20 cellular contexts compared by ENCODE assay signal in genomic region chr10:101827919-101828600, GRCh38. TPM values are rescaled to one million over a fixed set of nuclear protein-coding genes. Genes with fewer than 3 reads are reported as not detected.
DNase-seq lines count a peak whose midpoint lies in the region; ATAC-seq and TF ChIP-seq lines count a peak whose summit lies in the region.
"Had no signal": no experiment of that assay in that cellular context is flagged by ENCODE, and none has a peak within 500 bp of the region (broad histone marks: within the 10 kb centered on the region; RNA-seq: fewer than 3 reads in every experiment).

No MANE protein-coding gene starts in this region.

- ATAC-seq in right cardiac atrium (no peak), lower lobe of right lung (no peak), upper lobe of right lung (no peak)
- ATAC-seq: activated CD8-positive, alpha-beta T cell treated with anti-CD3 and anti-CD28 coated beads, Interleukin-2, amount 10 ng/mL, durations not matched to agents 7 days and 5 days; PC-3 had no signal

- H3K27ac ChIP-seq in right cardiac atrium (ENCODE audit: low read length) (no peak overlapping the region), lower lobe of right lung (no peak overlapping the region), upper lobe of right lung (no peak overlapping the region)
- H3K27ac ChIP-seq in effector memory CD4-positive, alpha-beta T cell (ENCODE audit: insufficient read depth, low read length, poor library complexity, severe bottlenecking): no peak overlapping the region
- H3K27ac ChIP-seq: dorsolateral prefrontal cortex had no signal

- intact Hi-C loops in cardiac septum (cut with DNase I) (no loop called here), right cardiac atrium (cut with DNase I) (no loop called here), lower lobe of right lung (cut with DNase I) (no loop called here), upper lobe of right lung (cut with DNase I) (no loop called here)

- no peak overlapping the region for H3K4me3 ChIP-seq in right cardiac atrium (ENCODE audit: low read length)
- H3K4me3 ChIP-seq in lower lobe of right lung: no peak overlapping the region
- no peak overlapping the region for H3K4me3 ChIP-seq in upper lobe of right lung
- no peak overlapping the region for H3K4me3 ChIP-seq in effector memory CD4-positive, alpha-beta T cell (ENCODE audit: insufficient read depth, low read depth, low read length, poor library complexity, severe bottlenecking)
- H3K4me3 ChIP-seq: dorsolateral prefrontal cortex, smooth muscle cell had no signal

- H3K9me3 ChIP-seq in right cardiac atrium (ENCODE audit: control insufficient read depth, low read length) (no peaks in the 10 kb centered on the region), lower lobe of right lung (no peaks in the 10 kb centered on the region), upper lobe of right lung (no peaks in the 10 kb centered on the region)
- no peaks in the 10 kb centered on the region for H3K9me3 ChIP-seq in effector memory CD4-positive, alpha-beta T cell (ENCODE audit: control insufficient read depth, low read length)
- H3K9me3 ChIP-seq: tibial nerve had no signal

- H3K36me3 ChIP-seq in lower lobe of right lung (no peaks in the 10 kb centered on the region), upper lobe of right lung (no peaks in the 10 kb centered on the region)
- no peaks in the 10 kb centered on the region for H3K36me3 ChIP-seq in effector memory CD4-positive, alpha-beta T cell (ENCODE audit: control insufficient read depth, insufficient read depth, low read length)
- H3K36me3 ChIP-seq: tibial nerve had no signal

- H3K27me3 ChIP-seq in right cardiac atrium (ENCODE audit: control insufficient read depth, insufficient read depth) (no peaks in the 10 kb centered on the region), lower lobe of right lung (ENCODE audit: low read depth) (no peaks in the 10 kb centered on the region), upper lobe of right lung (no peaks in the 10 kb centered on the region)
- no peaks in the 10 kb centered on the region for H3K27me3 ChIP-seq in effector memory CD4-positive, alpha-beta T cell (replicated peaks; ENCODE audit: control insufficient read depth, insufficient read depth, low read length, poor library complexity, severe bottlenecking)
- H3K27me3 ChIP-seq: dorsolateral prefrontal cortex, tibial nerve had no signal

- TF ChIP-seq CTCF in lower lobe of right lung (IDR thresholded peaks at IDR 0.05): no peak
- no peak for TF ChIP-seq CTCF in upper lobe of right lung (IDR thresholded peaks at IDR 0.05)

- WGBS in right cardiac atrium: 93% methylated on average over 10 of the region's 10 CpGs

- H3K4me1 ChIP-seq in right cardiac atrium (ENCODE audit: control insufficient read depth, insufficient read depth, low read length): peaks cover 8% of the 10 kb centered on the region
- peaks cover 26% of the 10 kb centered on the region for H3K4me1 ChIP-seq in lower lobe of right lung
- H3K4me1 ChIP-seq in upper lobe of right lung: peaks cover 16% of the 10 kb centered on the region
- H3K4me1 ChIP-seq in effector memory CD4-positive, alpha-beta T cell (ENCODE audit: control insufficient read depth, insufficient read depth, low read length, poor library complexity, severe bottlenecking): peaks cover 28% of the 10 kb centered on the region

- DNase-seq in cardiac septum (ENCODE audit: low spot score): peak; percentile 57
- DNase-seq in right cardiac atrium: no peak
- peak; percentile 19 for DNase-seq in lower lobe of right lung
- peak; percentile 39 for DNase-seq in upper lobe of right lung
- DNase-seq in effector memory CD4-positive, alpha-beta T cell: no peak
- DNase-seq in Ammon's horn (ENCODE audit: low spot score): no peak
- DNase-seq: activated CD8-positive, alpha-beta T cell treated with anti-CD3 and anti-CD28 coated beads, Interleukin-2, amount 10 ng/mL, durations not matched to agents 7 days and 5 days; activated gamma-delta T cell; hippocampal formation; NCI-H524 treated with DMSO at 0.1 percent for 48 hours; NK-92 treated with Interleukin-12 subunit alpha and Interleukin-12 subunit beta, amount 100 ng/mL, for 24 hours; PC-3; Right ventricle myocardium superior; stimulated activated CD4-positive, alpha-beta T cell treated with anti-CD3 and anti-CD28 coated beads, Interleukin-2, amount 100 ng/mL, for 24 hours had no signal

RNA-seq across cellular contexts. Expression of gene OGA, which starts 9.8 kb away (rescaled TPM):
- total RNA-seq in cardiac septum: 77.6 TPM
- total RNA-seq in right cardiac atrium: 10 to 100 TPM; 67.8 to 96.4 (median 85.4) TPM
- 41.1 TPM for polyA plus RNA-seq in right cardiac atrium
- total RNA-seq in lower lobe of right lung: 113 TPM
- total RNA-seq in upper lobe of right lung: 91.6 TPM

RNA-seq across cellular contexts. Expression of gene KCNIP2, which starts 15.5 kb away (rescaled TPM):
- total RNA-seq in cardiac septum (14.9 TPM), right cardiac atrium (100 to 1,000 TPM; 368 to 977 (median 629) TPM), lower lobe of right lung (3.7 TPM), upper lobe of right lung (3.0 TPM)
- polyA plus RNA-seq in right cardiac atrium: 729 TPM

RNA-seq across cellular contexts. Expression of gene NPM3, which starts 44.8 kb away (rescaled TPM):
- total RNA-seq in cardiac septum (8.9 TPM), right cardiac atrium (10 to 100 TPM in 1 of 4 donors, 1 to 10 TPM in 3; 5.0 to 10.7 (median 7.4) TPM), lower lobe of right lung (17.4 TPM), upper lobe of right lung (18.0 TPM)
- 5.8 TPM for polyA plus RNA-seq in right cardiac atrium

RNA-seq across cellular contexts. Expression of gene FGF8, which starts 52.1 kb away (rescaled TPM):
- total RNA-seq in cardiac septum: not detected
- not detected for total RNA-seq in right cardiac atrium
- polyA plus RNA-seq in right cardiac atrium: not detected
- total RNA-seq in lower lobe of right lung: not detected
- 1.2 TPM for total RNA-seq in upper lobe of right lung
- total RNA-seq: activated CD8-positive, alpha-beta T cell treated with anti-CD3 and anti-CD28 coated beads, Interleukin-2, amount 10 ng/mL, durations not matched to agents 7 days and 5 days; PC-3; renal cortical epithelial cell; Right ventricle myocardium superior; smooth muscle cell; T-helper 2 cell treated with Interferon-gamma antibody and Interleukin-4, amounts not matched to agents 100 ng/mL and 5 ng/mL, for 36 hours; tibial nerve had no signal
- polyA plus RNA-seq: endothelial cell of umbilical vein, smooth muscle cell had no signal

Comparison
In these comparisons a context has a peak if more than half of its experiments do, and no peak if none do; other contexts are left out.
1. DNase-seq: peak in cardiac septum (single experiment), lower lobe of right lung (single experiment) and upper lobe of right lung (single experiment); none in right cardiac atrium (0 of 3), effector memory CD4-positive, alpha-beta T cell (0 of 3) and Ammon's horn (single experiment).
2. RNA of gene KCNIP2, which starts 15.5 kb away (total RNA-seq): 368 to 977 TPM in right cardiac atrium; 14.9 TPM in cardiac septum (single experiment), 3.7 TPM in lower lobe of right lung (single experiment) and 3.0 TPM in upper lobe of right lung (single experiment); every median in the first group is over 10 times any median in the second.